Comparison of ENCODE assay signal across 8 cellular contexts in genomic region chr13:114281351-114282142, GRCh38. TPM values are rescaled to one million over a fixed set of nuclear protein-coding genes. Genes with fewer than 3 reads are reported as not detected.
DNase-seq lines count a peak whose midpoint lies in the region; ATAC-seq and TF ChIP-seq lines count a peak whose summit lies in the region.

Gene UPF3A, plus strand, starts transcription at chr13:114281601. Its CDS starts 39 bp downstream, at chr13:114281640.

- 0 to 1% methylated on average over 9 to 55 of the region's 99 CpGs for WGBS in lower leg skin, 2 donors

- H3K27me3 Mint-ChIP-seq in activated CD4-positive, alpha-beta memory T cell treated with anti-CD3 and anti-CD28 coated beads for 36 hours: no peaks in the 10 kb centered on the region

- peak within 1 kb of the TSS; percentile 54 to 95 (median 85) for H3K4me3 ChIP-seq in dorsolateral prefrontal cortex
- H3K4me3 ChIP-seq in lower leg skin (ENCODE audit: low read depth, poor library complexity, severe bottlenecking): peak within 1 kb of the TSS; percentile 57

- peak within 1 kb of the TSS; percentile 96 for H3K27ac ChIP-seq in C4-2B
- peak within 1 kb of the TSS; percentile 78 to 100 (median 97) for H3K27ac ChIP-seq in dorsolateral prefrontal cortex

- no peak for TF ChIP-seq CTCF in C4-2B (conservative IDR thresholded peaks at IDR 0.05)
- TF ChIP-seq CTCF in dorsolateral prefrontal cortex (IDR thresholded peaks at IDR 0.05 in 54 of 56, conservative IDR thresholded peaks at IDR 0.05 in 2 of 56; ENCODE audit: low read depth in 1 of 56, partially characterized antibody in 56 of 56): peak in 6 of 56 donors; percentile 10 to 25 (median 16)
- TF ChIP-seq CTCF in lower leg skin (IDR thresholded peaks at IDR 0.05): no peak

- peak within 1 kb of the TSS; percentile 90 for H3K4me3 Mint-ChIP-seq in activated CD4-positive, alpha-beta memory T cell treated with anti-CD3 and anti-CD28 coated beads for 36 hours

- no peaks in the 10 kb centered on the region for H3K9me3 Mint-ChIP-seq in activated CD4-positive, alpha-beta memory T cell treated with anti-CD3 and anti-CD28 coated beads for 36 hours

- peaks cover 26% of the 10 kb centered on the region for H3K36me3 Mint-ChIP-seq in activated CD4-positive, alpha-beta memory T cell treated with anti-CD3 and anti-CD28 coated beads for 36 hours

- POLR2A ChIA-PET in activated CD4-positive, alpha-beta memory T cell treated with anti-CD3 and anti-CD28 coated beads for 36 hours (lab: Charles Lee): interaction anchor here (0.9 to 1.9 kb wide), 6 partner anchors 12 to 791 kb away, joined by 3 to 13 read pairs (median 7); partner anchors contain the start of gene DCUN1D2

- peak; percentile 66 for ATAC-seq in GM19351 (IDR thresholded peaks at IDR 0.05; ENCODE audit: unreplicated experiment)
- peak; percentile 65 for ATAC-seq in HG03520 (IDR thresholded peaks at IDR 0.05; ENCODE audit: unreplicated experiment)

- CTCF ChIA-PET in activated CD4-positive, alpha-beta memory T cell treated with anti-CD3 and anti-CD28 coated beads for 36 hours (lab: Charles Lee): interaction anchor here (1.2 to 3.4 kb wide), 3 partner anchors 29 to 60 kb away, joined by 3 to 16 read pairs (median 3); no protein-coding TSS in a partner anchor

- intact Hi-C loops in activated CD4-positive, alpha-beta memory T cell treated with anti-CD3 and anti-CD28 coated beads for 36 hours (cut with micrococcal nuclease): loop anchor here (1.0 to 2.0 kb wide), 2 partner anchors 32 to 47 kb away; partner anchors contain the start of gene CDC16
- intact Hi-C loops in dorsolateral prefrontal cortex (cut with DNase I) (loop anchor here (2.0 kb wide), 1 partner anchor 33 kb away; the partner anchor contains the start of gene CHAMP1 (in 2 of the 2)), lower leg skin (cut with DNase I; ENCODE audit: low total_unique reads) (no loop called here)

- no peaks in the 10 kb centered on the region for H3K27me3 ChIP-seq in dorsolateral prefrontal cortex

- TF ChIP-seq POLR2A in lower leg skin (IDR thresholded peaks at IDR 0.05): no peak

- DNase-seq in NCI-H748 treated with DMSO at 0.1 percent for 48 hours (lab: John Stamatoyannopoulos, UW) (peak; percentile 70), dorsolateral prefrontal cortex (peak; percentile 71 to 92 (median 82)), lower leg skin (ENCODE audit: low spot score in 2 of 2) (peak; percentile 85 to 98)
- DNase-seq in activated CD4-positive, alpha-beta memory T cell treated with anti-CD3 and anti-CD28 coated beads for 36 hours: peak; percentile 92
- DNase-seq in stimulated activated CD4-positive, alpha-beta T cell treated with anti-CD3 and anti-CD28 coated beads, Interleukin-4, amount 100 ng/mL, for 48 hours (ENCODE audit: low read depth in 2 of 2): peak; percentile 82 to 85

- H3K4me1 Mint-ChIP-seq in activated CD4-positive, alpha-beta memory T cell treated with anti-CD3 and anti-CD28 coated beads for 36 hours (ENCODE audit: low read depth): peaks cover 44% of the 10 kb centered on the region

- peak within 1 kb of the TSS; percentile 100 for H3K27ac Mint-ChIP-seq in activated CD4-positive, alpha-beta memory T cell treated with anti-CD3 and anti-CD28 coated beads for 36 hours

RNA-seq across cellular contexts. Expression of gene UPF3A, which starts in this region (rescaled TPM):
- 10 to 100 TPM; 46.8 to 48.5 TPM for total RNA-seq in activated CD4-positive, alpha-beta memory T cell treated with anti-CD3 and anti-CD28 coated beads for 36 hours
- total RNA-seq in dorsolateral prefrontal cortex: 100 to 1,000 TPM in 46 of 120 experiments, 10 to 100 TPM in 74; 63.4 to 144 (median 93.5) TPM
- total RNA-seq in lower leg skin: 10 to 100 TPM; 20.5 to 33.4 (median 24.6) TPM

Comparison
In these comparisons a context has a peak if more than half of its experiments do, and no peak if none do; other contexts are left out.
1. Peak in every context shown above with its lines: DNase-seq, ATAC-seq, H3K4me3 ChIP-seq and H3K27ac ChIP-seq.